ENCODE assay signal across 15 cellular contexts in the genomic region with DNA sequence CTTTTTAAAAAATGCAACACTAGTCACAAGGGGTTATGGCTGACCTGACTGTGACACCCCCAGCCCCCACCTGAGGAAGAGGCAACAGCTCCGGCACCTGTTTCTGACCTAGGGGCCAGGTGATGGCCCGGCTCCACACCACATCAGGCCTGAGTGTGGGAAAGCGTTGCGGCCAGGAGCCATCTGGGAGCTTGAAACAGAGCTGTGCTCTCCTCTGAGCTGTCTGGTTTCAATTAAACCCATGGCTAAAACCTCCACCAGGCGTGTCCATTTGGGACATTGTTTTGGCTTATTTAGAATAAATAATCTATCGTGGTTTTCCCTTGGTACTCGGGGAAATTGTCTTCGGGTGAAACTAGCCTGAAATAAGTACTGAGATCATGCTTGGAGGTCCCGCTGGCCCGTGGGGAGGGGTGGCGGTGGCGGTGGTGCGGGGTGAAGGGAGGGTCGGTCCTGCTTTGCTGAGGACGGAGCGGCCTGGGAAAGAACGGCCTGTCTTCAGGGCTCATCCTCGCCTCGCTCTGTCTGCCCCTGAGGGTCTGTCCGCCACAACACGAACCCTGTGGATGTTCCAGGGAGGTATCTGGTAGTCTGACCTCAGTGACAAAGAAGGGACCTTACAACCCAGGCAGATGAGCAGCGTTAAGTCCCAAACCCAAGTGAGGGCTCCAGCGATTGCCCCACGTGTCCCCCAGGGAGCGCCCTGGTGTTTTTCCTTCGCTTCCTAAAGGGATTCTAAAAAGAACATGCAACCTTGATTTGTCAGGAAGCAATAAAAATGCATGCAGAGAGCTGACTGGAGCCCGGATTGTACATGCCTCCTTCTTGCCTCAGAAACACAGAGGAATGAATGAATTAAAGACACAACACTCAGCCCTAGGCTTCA. TPM values are rescaled to one million over a fixed set of nuclear protein-coding genes. Genes with fewer than 3 reads are reported as not detected.
DNase-seq lines count a peak whose midpoint lies in the region; ATAC-seq and TF ChIP-seq lines count a peak whose summit lies in the region.
"Had no signal": no experiment of that assay in that cellular context is flagged by ENCODE, and none has a peak within 500 bp of the region (broad histone marks: within the 10 kb centered on the region; RNA-seq: fewer than 3 reads in every experiment).

No MANE protein-coding gene starts in this region.

- H3K18ac ChIP-seq in IMR-90 (ENCODE audit: low read depth, low read length): no peak overlapping the region

- no peak overlapping the region for H2AK5ac ChIP-seq in IMR-90 (ENCODE audit: low read depth, low read length)

- no peak overlapping the region for H3K14ac ChIP-seq in IMR-90 (replicated peaks; ENCODE audit: low read depth, low read length)

- no peak for TF ChIP-seq POLR2A in IMR-90 (IDR thresholded peaks at IDR 0.05; ENCODE audit: low read depth, low read length)

- 90% methylated on average over 12 of the region's 27 CpGs; no CpG with 5 or more reads in 1 of the 2 experiments for WGBS in IMR-90 (ENCODE audit: extremely low coverage in 2 of 2, insufficient read length in 1 of 2), 2 experiments

- H4K8ac ChIP-seq in IMR-90 (ENCODE audit: low read depth in 2 of 2, low read length in 2 of 2): no peak overlapping the region

- no peak overlapping the region for H3K9ac ChIP-seq in IMR-90 (ENCODE audit: low read depth, low read length)

- H3K4ac ChIP-seq in IMR-90 (ENCODE audit: low read depth, low read length): no peak overlapping the region

- H3K9me3 ChIP-seq in IMR-90 (ENCODE audit: control insufficient read depth, insufficient read depth, low read length): no peaks in the 10 kb centered on the region

- H3K9me1 ChIP-seq in IMR-90 (ENCODE audit: insufficient read depth, low read length): no peaks in the 10 kb centered on the region; the same call in 1 of the 2 replicates

- dilution Hi-C loops in IMR-90 (cut with HindIII; ENCODE audit: low sequenced_read_pairs, unreplicated experiment): no loop called here

- peaks cover 4% of the 10 kb centered on the region; the same call in 1 of the 2 replicates for H3K27me3 ChIP-seq in IMR-90 (ENCODE audit: control insufficient read depth, insufficient read depth, low read length)

- ATAC-seq in IMR-90 (ENCODE audit: low read depth) (no peak), left lobe of liver (no peak), HG03457 (IDR thresholded peaks at IDR 0.05; ENCODE audit: unreplicated experiment) (no peak)
- ATAC-seq: activated T-cell treated with anti-CD3 and anti-CD28 coated beads, Interleukin-2, amount 50 U/mL, for 72 hours; naive thymus-derived CD8-positive, alpha-beta T cell; stimulated activated memory B cell treated with anti-CD40 and anti-IgM and Interleukin-4, amounts not matched to agents 10 μg/mL and 1 μg/mL and 100 μg/mL, for 72 hours had no signal

- no peak overlapping the region for H3K56ac ChIP-seq in IMR-90 (ENCODE audit: extremely low read depth, insufficient read depth, low read length)

- no peak overlapping the region for H4K91ac ChIP-seq in IMR-90 (ENCODE audit: insufficient read depth, low read depth, low read length)

- no peaks in the 10 kb centered on the region for H3K36me3 ChIP-seq in IMR-90 (ENCODE audit: control insufficient read depth, insufficient read depth, low read length)

- no peak overlapping the region for H2BK5ac ChIP-seq in IMR-90 (ENCODE audit: low read depth, low read length, poor library complexity, severe bottlenecking)

- H3K4me3 ChIP-seq in IMR-90 (ENCODE audit: insufficient read depth, low read depth, low read length): no peak overlapping the region

- 0 out of 2 replicates have a peak overlapping the region, but pooled peaks have one; percentile 20 for H3K23ac ChIP-seq in IMR-90 (ENCODE audit: low read depth, low read length)

- no peak overlapping the region for H2BK20ac ChIP-seq in IMR-90 (ENCODE audit: low read depth, low read length)

- intact Hi-C loops in IMR-90 (cut with micrococcal nuclease): no loop called here

- no peak overlapping the region for H3K4me2 ChIP-seq in IMR-90 (ENCODE audit: low read depth, low read length)

- H3K4me1 ChIP-seq in IMR-90 (ENCODE audit: control insufficient read depth, insufficient read depth, low read length): peaks cover under 1% of the 10 kb centered on the region; the same call in 1 of the 2 replicates

- H2BK120ac ChIP-seq in IMR-90 (ENCODE audit: low read depth, low read length): no peak overlapping the region

- H3K79me1 ChIP-seq in IMR-90 (ENCODE audit: low read depth in 1 of 2, low read length in 2 of 2): no peaks in the 10 kb centered on the region

- H2AK9ac ChIP-seq in IMR-90 (replicated peaks; ENCODE audit: low read depth, low read length, poor library complexity): no peak overlapping the region

- no peak overlapping the region for H2BK15ac ChIP-seq in IMR-90 (ENCODE audit: low read depth, low read length)

- POLR2A ChIA-PET in IMR-90 (lab: Charles Lee; ENCODE audit: unreplicated experiment): no interaction called here

- BruUV-seq in IMR-90 (replicated peaks; lab: Mats Ljungman, UMichigan): no TSS peak

- CTCF ChIA-PET in IMR-90 (lab: Yijun Ruan, JAX): no interaction called here

- peak; percentile 84 for DNase-seq in AG20443 (ENCODE audit: low spot score)
- DNase-seq in IMR-90: peak; percentile 18
- peak; percentile 15 for DNase-seq in dermis blood vessel endothelial cell
- peak; percentile 38 for DNase-seq in left lobe of liver (ENCODE audit: low spot score)
- no peak for DNase-seq in activated CD4-positive, CD25-positive, alpha-beta regulatory T cell (lab: John Stamatoyannopoulos, UW)
- no peak for DNase-seq in stimulated activated CD4-positive, alpha-beta T cell treated with anti-CD3 and anti-CD28 coated beads, Interleukin-12 subunit alpha, Interleukin-12 subunit beta, amount 100 ng/mL, for 4 hours
- no peak for DNase-seq in NCI-H2196 (lab: John Stamatoyannopoulos, UW; ENCODE audit: unreplicated experiment)
- DNase-seq: activated CD4-positive, CD25-positive, alpha-beta regulatory T cell treated with anti-CD3 and anti-CD28 coated beads, Interleukin-2, amount 50 U/mL, for 72 hours; activated T-cell treated with anti-CD3 and anti-CD28 coated beads, Interleukin-2, amount 50 U/mL, for 72 hours; amygdala; left cardiac atrium; naive thymus-derived CD8-positive, alpha-beta T cell; stimulated activated CD4-positive, alpha-beta T cell treated with anti-CD3 and anti-CD28 coated beads, Interleukin-2, amount 100 ng/mL, for 48 hours had no signal

- H4K5ac ChIP-seq in IMR-90 (ENCODE audit: low read depth, low read length): no peak overlapping the region

- no peak overlapping the region for H3K27ac ChIP-seq in IMR-90 (ENCODE audit: insufficient read depth, low read length)

- H2AFZ ChIP-seq in IMR-90 (replicated peaks; ENCODE audit: low read length, poor library complexity): peak overlapping the region; percentile 17

- in situ Hi-C loops in IMR-90 (cut with MboI; ENCODE audit: low sequenced_read_pairs): loop anchor here (10.0 kb wide), 1 partner anchor 361 kb away; no protein-coding TSS in a partner anchor

- no peaks in the 10 kb centered on the region for H4K20me1 ChIP-seq in IMR-90 (ENCODE audit: insufficient read depth, low read length)

- TF ChIP-seq CTCF in IMR-90 (conservative IDR thresholded peaks at IDR 0.05; ENCODE audit: low read depth, low read length): peak; percentile 31; the same call in 1 of the 2 replicates

- peak; percentile 39 for TF ChIP-seq RAD21 in IMR-90 (IDR thresholded peaks at IDR 0.05; ENCODE audit: low read length)

TF ChIP-seq in IMR-90, 13 proteins besides CTCF, POLR2A, EP300 and RAD21:
- TF ChIP-seq SMC3 (IDR thresholded peaks at IDR 0.05; ENCODE audit: low read depth, low read length) (peak; percentile 43; the same call in 1 of the 2 replicates), MAFK (IDR thresholded peaks at IDR 0.05; ENCODE audit: low read depth, low read length) (no peak)

RNA-seq across cellular contexts. Expression of gene IL1RL2, which starts 58.7 kb away (rescaled TPM):
- total RNA-seq in IMR-90 (2012; rRNA removed) (0.28 and 0.36 TPM in 2 replicates), dermis blood vessel endothelial cell (0.09 and 0.34 TPM in 2 replicates), left lobe of liver (2.5 TPM)
- polyA plus RNA-seq in IMR-90 (2012; rRNA removed): 0.09 and 0.26 TPM in 2 replicates
- 0.03 and 0.08 TPM in 2 replicates for polyA plus RNA-seq in IMR-90 (2012; cell fraction: cytosol; rRNA removed)
- 0.18 and 0.71 TPM in 2 replicates for polyA plus RNA-seq in IMR-90 (2012; cell fraction: nucleus; rRNA removed; ENCODE audit: low replicate concordance)
- total RNA-seq: naive thymus-derived CD8-positive, alpha-beta T cell had no signal
- polyA plus RNA-seq: naive thymus-derived CD8-positive, alpha-beta T cell had no signal

Comparison
In these comparisons a context has a peak if more than half of its experiments do, and no peak if none do; other contexts are left out.
1. DNase-seq: peak in AG20443 (single experiment), IMR-90 (single experiment), dermis blood vessel endothelial cell (single experiment) and left lobe of liver (single experiment); none in activated CD4-positive, CD25-positive, alpha-beta regulatory T cell (0 of 4), stimulated activated CD4-positive, alpha-beta T cell treated with anti-CD3 and anti-CD28 coated beads, Interleukin-12 subunit alpha, Interleukin-12 subunit beta, amount 100 ng/mL, for 4 hours (single experiment) and NCI-H2196 (single experiment).